In the genomic region with DNA sequence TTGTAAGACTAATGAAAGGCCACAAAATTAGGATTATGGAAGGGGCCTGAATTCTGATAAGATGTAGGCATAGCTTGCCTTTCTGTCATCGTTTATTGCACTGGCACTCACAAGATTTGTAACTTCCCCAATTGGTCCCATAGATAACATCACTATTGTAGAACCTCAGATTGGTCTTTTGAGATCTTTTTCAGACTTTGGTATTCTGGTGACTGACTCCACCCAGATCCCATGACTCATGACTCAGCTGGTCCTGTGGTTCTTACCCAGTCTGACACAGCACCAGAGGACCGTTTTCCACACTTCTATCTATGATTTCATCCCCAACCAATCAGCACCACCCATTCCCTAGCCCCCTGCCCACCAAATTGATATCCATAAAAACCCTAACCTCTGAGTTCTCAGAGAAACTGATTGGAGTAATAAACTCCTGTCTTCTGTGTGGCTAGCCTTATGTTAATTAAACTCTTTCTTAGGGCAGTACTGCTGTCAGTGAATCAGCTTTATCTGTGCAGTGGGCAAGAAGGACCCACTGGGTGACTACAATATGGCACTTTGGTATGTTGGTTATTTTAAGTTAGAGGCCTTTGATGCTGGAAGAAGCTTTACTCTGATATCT, we compare ENCODE assay signal across 1 cellular context.
TF ChIP-seq lines count a peak whose summit lies in the region.

No MANE protein-coding gene starts in this region.

TF ChIP-seq in K562, 482 proteins besides CTCF, POLR2A, EP300 and RAD21 (continued from another document and continues in another):
- TF ChIP-seq, protein P1, sequence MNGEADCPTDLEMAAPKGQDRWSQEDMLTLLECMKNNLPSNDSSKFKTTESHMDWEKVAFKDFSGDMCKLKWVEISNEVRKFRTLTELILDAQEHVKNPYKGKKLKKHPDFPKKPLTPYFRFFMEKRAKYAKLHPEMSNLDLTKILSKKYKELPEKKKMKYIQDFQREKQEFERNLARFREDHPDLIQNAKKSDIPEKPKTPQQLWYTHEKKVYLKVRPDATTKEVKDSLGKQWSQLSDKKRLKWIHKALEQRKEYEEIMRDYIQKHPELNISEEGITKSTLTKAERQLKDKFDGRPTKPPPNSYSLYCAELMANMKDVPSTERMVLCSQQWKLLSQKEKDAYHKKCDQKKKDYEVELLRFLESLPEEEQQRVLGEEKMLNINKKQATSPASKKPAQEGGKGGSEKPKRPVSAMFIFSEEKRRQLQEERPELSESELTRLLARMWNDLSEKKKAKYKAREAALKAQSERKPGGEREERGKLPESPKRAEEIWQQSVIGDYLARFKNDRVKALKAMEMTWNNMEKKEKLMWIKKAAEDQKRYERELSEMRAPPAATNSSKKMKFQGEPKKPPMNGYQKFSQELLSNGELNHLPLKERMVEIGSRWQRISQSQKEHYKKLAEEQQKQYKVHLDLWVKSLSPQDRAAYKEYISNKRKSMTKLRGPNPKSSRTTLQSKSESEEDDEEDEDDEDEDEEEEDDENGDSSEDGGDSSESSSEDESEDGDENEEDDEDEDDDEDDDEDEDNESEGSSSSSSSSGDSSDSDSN (IDR thresholded peaks at IDR 0.05; ENCODE audit: borderline replicate concordance in 1 of 2, low read depth in 2 of 2, low read length in 2 of 2): no peak
- TF ChIP-seq PTBP1 (IDR thresholded peaks at IDR 0.05; ENCODE audit: low read depth, low read length) (no peak), NR4A1 (CRISPR knock-in tag; IDR thresholded peaks at IDR 0.05) (no peak), NR4A1 (tag; IDR thresholded peaks at IDR 0.05) (no peak), HNRNPK (IDR thresholded peaks at IDR 0.05; ENCODE audit: low read depth, low read length, poor library complexity, severe bottlenecking) (no peak), NFXL1 (CRISPR knock-in tag; IDR thresholded peaks at IDR 0.05) (0 out of 2 replicates have a peak, but pooled peaks have one; percentile 39), ARID1B (IDR thresholded peaks at IDR 0.05) (peak; percentile 67; the same call in 1 of the 2 replicates), FOXM1 (IDR thresholded peaks at IDR 0.05; ENCODE audit: low read depth) (no peak), FOXM1 (CRISPR knock-in tag; IDR thresholded peaks at IDR 0.05; ENCODE audit: low read depth) (no peak), NRF1 (conservative IDR thresholded peaks at IDR 0.05 in 1 of 2, IDR thresholded peaks at IDR 0.05 in 1 of 2) (no peak), ILF3 (IDR thresholded peaks at IDR 0.05; ENCODE audit: borderline replicate concordance) (no peak), COPS2 (conservative IDR thresholded peaks at IDR 0.05) (no peak), HMG20A (CRISPR knock-in tag; conservative IDR thresholded peaks at IDR 0.05) (no peak), SAFB (IDR thresholded peaks at IDR 0.05; ENCODE audit: borderline replicate concordance, low read depth, low read length) (no peak), PRMT5 (CRISPR knock-in tag; IDR thresholded peaks at IDR 0.05) (no peak), KLF6 (CRISPR knock-in tag; IDR thresholded peaks at IDR 0.05; ENCODE audit: borderline replicate concordance) (no peak), FOXA3 (CRISPR knock-in tag; conservative IDR thresholded peaks at IDR 0.05 in 1 of 2, IDR thresholded peaks at IDR 0.05 in 1 of 2) (no peak), ZNF780A (CRISPR knock-in tag; IDR thresholded peaks at IDR 0.05) (no peak), ESRRB (CRISPR knock-in tag; IDR thresholded peaks at IDR 0.05; ENCODE audit: borderline replicate concordance) (no peak), MYBL2 (IDR thresholded peaks at IDR 0.05; ENCODE audit: low read depth) (no peak; the same call in 1 of the 2 replicates), MYBL2 (CRISPR knock-in tag; IDR thresholded peaks at IDR 0.05; ENCODE audit: borderline replicate concordance) (no peak), POLR2H (tag; IDR thresholded peaks at IDR 0.05; ENCODE audit: low read depth) (no peak), DNMT1 (IDR thresholded peaks at IDR 0.05) (no peak), RAD51 (IDR thresholded peaks at IDR 0.05; ENCODE audit: borderline replicate concordance, low read depth) (no peak), MTA1 (IDR thresholded peaks at IDR 0.05; ENCODE audit: borderline replicate concordance) (peak; percentile 40; the same call in 1 of the 2 replicates), ZNF197 (CRISPR knock-in tag; IDR thresholded peaks at IDR 0.05; ENCODE audit: low read depth) (no peak), ARID2 (IDR thresholded peaks at IDR 0.05) (no peak), SMAD1 (IDR thresholded peaks at IDR 0.05; ENCODE audit: low read depth, low read length, partially characterized antibody) (no peak), SMARCC2 (IDR thresholded peaks at IDR 0.05; ENCODE audit: low read depth) (no peak; the same call in 1 of the 2 replicates), ZKSCAN3 (CRISPR knock-in tag; IDR thresholded peaks at IDR 0.05) (no peak), NR2F6 (CRISPR knock-in tag; IDR thresholded peaks at IDR 0.05) (no peak), ZNF12 (CRISPR knock-in tag; IDR thresholded peaks at IDR 0.05) (no peak), MAFF (IDR thresholded peaks at IDR 0.05; ENCODE audit: low read length) (peak; percentile 55; the same call in 1 of the 2 replicates), TEAD2 (tag; IDR thresholded peaks at IDR 0.05) (no peak), NCOA6 (IDR thresholded peaks at IDR 0.05) (no peak), SUPT5H (IDR thresholded peaks at IDR 0.05) (no peak), KDM5B (IDR thresholded peaks at IDR 0.05; ENCODE audit: insufficient replicate concordance, low read depth, low read length) (no peak), DPF2 (IDR thresholded peaks at IDR 0.05) (peak; percentile 71), RBM15 (IDR thresholded peaks at IDR 0.05; ENCODE audit: insufficient read depth, low read length) (no peak), EHMT2 (IDR thresholded peaks at IDR 0.05) (no peak), ZBTB17 (CRISPR knock-in tag; IDR thresholded peaks at IDR 0.05) (peak; percentile 31; the same call in 1 of the 2 replicates), TCF3 (CRISPR knock-in tag; IDR thresholded peaks at IDR 0.05) (no peak), HOXB6 (CRISPR knock-in tag; IDR thresholded peaks at IDR 0.05; ENCODE audit: borderline replicate concordance) (no peak), ZNF444 (CRISPR knock-in tag; IDR thresholded peaks at IDR 0.05) (no peak), KLF13 (tag; IDR thresholded peaks at IDR 0.05; ENCODE audit: borderline replicate concordance, low read depth) (no peak), KDM2B (CRISPR knock-in tag; IDR thresholded peaks at IDR 0.05) (no peak)
- TF ChIP-seq, protein P2, sequence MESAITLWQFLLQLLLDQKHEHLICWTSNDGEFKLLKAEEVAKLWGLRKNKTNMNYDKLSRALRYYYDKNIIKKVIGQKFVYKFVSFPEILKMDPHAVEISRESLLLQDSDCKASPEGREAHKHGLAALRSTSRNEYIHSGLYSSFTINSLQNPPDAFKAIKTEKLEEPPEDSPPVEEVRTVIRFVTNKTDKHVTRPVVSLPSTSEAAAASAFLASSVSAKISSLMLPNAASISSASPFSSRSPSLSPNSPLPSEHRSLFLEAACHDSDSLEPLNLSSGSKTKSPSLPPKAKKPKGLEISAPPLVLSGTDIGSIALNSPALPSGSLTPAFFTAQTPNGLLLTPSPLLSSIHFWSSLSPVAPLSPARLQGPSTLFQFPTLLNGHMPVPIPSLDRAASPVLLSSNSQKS (CRISPR knock-in tag; IDR thresholded peaks at IDR 0.05): no peak
- TF ChIP-seq, protein P3, sequence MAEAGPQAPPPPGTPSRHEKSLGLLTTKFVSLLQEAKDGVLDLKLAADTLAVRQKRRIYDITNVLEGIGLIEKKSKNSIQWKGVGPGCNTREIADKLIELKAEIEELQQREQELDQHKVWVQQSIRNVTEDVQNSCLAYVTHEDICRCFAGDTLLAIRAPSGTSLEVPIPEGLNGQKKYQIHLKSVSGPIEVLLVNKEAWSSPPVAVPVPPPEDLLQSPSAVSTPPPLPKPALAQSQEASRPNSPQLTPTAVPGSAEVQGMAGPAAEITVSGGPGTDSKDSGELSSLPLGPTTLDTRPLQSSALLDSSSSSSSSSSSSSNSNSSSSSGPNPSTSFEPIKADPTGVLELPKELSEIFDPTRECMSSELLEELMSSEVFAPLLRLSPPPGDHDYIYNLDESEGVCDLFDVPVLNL (CRISPR knock-in tag; IDR thresholded peaks at IDR 0.05; ENCODE audit: low read depth): no peak
- TF ChIP-seq, protein P4, sequence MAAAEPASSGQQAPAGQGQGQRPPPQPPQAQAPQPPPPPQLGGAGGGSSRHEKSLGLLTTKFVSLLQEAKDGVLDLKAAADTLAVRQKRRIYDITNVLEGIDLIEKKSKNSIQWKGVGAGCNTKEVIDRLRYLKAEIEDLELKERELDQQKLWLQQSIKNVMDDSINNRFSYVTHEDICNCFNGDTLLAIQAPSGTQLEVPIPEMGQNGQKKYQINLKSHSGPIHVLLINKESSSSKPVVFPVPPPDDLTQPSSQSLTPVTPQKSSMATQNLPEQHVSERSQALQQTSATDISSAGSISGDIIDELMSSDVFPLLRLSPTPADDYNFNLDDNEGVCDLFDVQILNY (CRISPR knock-in tag; IDR thresholded peaks at IDR 0.05): no peak
- TF ChIP-seq, protein P5, sequence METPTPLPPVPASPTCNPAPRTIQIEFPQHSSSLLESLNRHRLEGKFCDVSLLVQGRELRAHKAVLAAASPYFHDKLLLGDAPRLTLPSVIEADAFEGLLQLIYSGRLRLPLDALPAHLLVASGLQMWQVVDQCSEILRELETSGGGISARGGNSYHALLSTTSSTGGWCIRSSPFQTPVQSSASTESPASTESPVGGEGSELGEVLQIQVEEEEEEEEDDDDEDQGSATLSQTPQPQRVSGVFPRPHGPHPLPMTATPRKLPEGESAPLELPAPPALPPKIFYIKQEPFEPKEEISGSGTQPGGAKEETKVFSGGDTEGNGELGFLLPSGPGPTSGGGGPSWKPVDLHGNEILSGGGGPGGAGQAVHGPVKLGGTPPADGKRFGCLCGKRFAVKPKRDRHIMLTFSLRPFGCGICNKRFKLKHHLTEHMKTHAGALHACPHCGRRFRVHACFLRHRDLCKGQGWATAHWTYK (CRISPR knock-in tag; IDR thresholded peaks at IDR 0.05): no peak
- TF ChIP-seq, protein P6, sequence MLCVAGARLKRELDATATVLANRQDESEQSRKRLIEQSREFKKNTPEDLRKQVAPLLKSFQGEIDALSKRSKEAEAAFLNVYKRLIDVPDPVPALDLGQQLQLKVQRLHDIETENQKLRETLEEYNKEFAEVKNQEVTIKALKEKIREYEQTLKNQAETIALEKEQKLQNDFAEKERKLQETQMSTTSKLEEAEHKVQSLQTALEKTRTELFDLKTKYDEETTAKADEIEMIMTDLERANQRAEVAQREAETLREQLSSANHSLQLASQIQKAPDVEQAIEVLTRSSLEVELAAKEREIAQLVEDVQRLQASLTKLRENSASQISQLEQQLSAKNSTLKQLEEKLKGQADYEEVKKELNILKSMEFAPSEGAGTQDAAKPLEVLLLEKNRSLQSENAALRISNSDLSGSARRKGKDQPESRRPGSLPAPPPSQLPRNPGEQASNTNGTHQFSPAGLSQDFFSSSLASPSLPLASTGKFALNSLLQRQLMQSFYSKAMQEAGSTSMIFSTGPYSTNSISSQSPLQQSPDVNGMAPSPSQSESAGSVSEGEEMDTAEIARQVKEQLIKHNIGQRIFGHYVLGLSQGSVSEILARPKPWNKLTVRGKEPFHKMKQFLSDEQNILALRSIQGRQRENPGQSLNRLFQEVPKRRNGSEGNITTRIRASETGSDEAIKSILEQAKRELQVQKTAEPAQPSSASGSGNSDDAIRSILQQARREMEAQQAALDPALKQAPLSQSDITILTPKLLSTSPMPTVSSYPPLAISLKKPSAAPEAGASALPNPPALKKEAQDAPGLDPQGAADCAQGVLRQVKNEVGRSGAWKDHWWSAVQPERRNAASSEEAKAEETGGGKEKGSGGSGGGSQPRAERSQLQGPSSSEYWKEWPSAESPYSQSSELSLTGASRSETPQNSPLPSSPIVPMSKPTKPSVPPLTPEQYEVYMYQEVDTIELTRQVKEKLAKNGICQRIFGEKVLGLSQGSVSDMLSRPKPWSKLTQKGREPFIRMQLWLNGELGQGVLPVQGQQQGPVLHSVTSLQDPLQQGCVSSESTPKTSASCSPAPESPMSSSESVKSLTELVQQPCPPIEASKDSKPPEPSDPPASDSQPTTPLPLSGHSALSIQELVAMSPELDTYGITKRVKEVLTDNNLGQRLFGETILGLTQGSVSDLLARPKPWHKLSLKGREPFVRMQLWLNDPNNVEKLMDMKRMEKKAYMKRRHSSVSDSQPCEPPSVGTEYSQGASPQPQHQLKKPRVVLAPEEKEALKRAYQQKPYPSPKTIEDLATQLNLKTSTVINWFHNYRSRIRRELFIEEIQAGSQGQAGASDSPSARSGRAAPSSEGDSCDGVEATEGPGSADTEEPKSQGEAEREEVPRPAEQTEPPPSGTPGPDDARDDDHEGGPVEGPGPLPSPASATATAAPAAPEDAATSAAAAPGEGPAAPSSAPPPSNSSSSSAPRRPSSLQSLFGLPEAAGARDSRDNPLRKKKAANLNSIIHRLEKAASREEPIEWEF (CRISPR knock-in tag; IDR thresholded peaks at IDR 0.05): no peak
- TF ChIP-seq, protein P7, sequence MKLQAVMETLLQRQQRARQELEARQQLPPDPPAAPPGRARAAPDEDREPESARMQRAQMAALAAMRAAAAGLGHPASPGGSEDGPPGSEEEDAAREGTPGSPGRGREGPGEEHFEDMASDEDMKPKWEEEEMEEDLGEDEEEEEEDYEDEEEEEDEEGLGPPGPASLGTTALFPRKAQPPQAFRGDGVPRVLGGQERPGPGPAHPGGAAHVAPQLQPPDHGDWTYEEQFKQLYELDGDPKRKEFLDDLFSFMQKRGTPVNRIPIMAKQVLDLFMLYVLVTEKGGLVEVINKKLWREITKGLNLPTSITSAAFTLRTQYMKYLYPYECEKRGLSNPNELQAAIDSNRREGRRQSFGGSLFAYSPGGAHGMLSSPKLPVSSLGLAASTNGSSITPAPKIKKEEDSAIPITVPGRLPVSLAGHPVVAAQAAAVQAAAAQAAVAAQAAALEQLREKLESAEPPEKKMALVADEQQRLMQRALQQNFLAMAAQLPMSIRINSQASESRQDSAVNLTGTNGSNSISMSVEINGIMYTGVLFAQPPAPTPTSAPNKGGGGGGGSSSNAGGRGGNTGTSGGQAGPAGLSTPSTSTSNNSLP (IDR thresholded peaks at IDR 0.05; ENCODE audit: borderline replicate concordance, low read depth, low read length): no peak
